21 cellular contexts compared by ENCODE assay signal in the genomic region with DNA sequence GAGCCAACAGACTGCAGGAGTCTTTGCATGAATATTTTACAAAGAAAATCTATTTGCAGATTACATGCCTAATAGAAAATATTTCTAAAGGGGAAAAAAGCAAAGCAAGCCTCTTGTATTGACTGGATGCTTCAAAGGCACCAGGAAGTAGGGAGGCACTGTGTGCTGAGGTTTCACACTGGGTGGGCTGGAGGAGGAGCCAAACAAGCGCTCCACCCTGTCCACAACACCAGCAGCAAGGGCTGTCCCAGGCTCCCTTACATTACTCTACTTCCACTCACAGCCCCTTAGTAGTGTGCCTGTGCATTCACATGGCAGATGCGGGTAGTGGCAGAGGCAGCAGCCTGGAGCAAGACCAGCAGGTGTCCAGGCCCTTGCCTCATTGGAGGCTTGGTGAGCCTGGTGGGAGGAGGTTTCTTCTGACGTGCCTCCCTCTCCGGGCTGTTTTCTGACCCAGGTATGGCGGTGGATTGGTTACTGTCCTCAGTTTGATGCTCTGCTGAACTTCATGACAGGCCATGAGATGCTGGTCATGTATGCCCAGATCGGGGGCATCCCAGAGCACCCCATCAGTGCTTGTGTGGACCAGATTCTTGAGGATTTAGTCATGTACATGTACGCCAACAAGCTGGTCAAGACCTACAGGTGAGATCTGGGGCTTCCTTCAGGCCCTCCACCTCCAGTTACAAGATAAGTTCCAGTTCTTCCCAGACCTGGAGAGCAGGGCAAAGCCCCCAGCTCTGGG. TPM values are rescaled to one million over a fixed set of nuclear protein-coding genes. Genes with fewer than 3 reads are reported as not detected.
DNase-seq lines count a peak whose midpoint lies in the region; ATAC-seq, FAIRE-seq and TF ChIP-seq lines count a peak whose summit lies in the region.
"Had no signal": no experiment of that assay in that cellular context is flagged by ENCODE, and none has a peak within 500 bp of the region (broad histone marks: within the 10 kb centered on the region; RNA-seq: fewer than 3 reads in every experiment).

No MANE protein-coding gene starts in this region.

- TF ChIP-seq RAD21 in HepG2 (CRISPR knock-in tag; IDR thresholded peaks at IDR 0.05), result no peak

- no peak overlapping the region for H2AFZ ChIP-seq in HepG2 (ENCODE audit: low read length)

- peak overlapping the region; percentile 12 to 50 (median 21) for H3K4me3 Mint-ChIP-seq in immature natural killer cell
- H3K4me3 Mint-ChIP-seq: activated CD4-positive, alpha-beta T cell treated with anti-CD3 and anti-CD28 coated beads, Interleukin-2, amount 10 ng/mL, durations not matched to agents 24 days and 14 days; T-helper 17 cell had no signal

- H3K9me3 Mint-ChIP-seq in immature natural killer cell, result no peaks in the 10 kb centered on the region
- H3K9me3 Mint-ChIP-seq: activated CD4-positive, alpha-beta T cell treated with anti-CD3 and anti-CD28 coated beads, Interleukin-2, amount 10 ng/mL, durations not matched to agents 24 days and 14 days; naive B cell had no signal

- peaks cover 0 to 3% (median 2%) of the 10 kb centered on the region in 3 donors for H3K27me3 Mint-ChIP-seq in immature natural killer cell (ENCODE audit: low read depth in 3 of 3)
- H3K27me3 Mint-ChIP-seq: T-helper 17 cell had no signal

- H3K9me3 ChIP-seq in HepG2 (ENCODE audit: low read length), result no peaks in the 10 kb centered on the region
- H3K9me3 ChIP-seq in right lobe of liver, result no peaks in the 10 kb centered on the region
- H3K9me3 ChIP-seq: heart left ventricle, Peyer's patch had no signal

- in situ Hi-C loops in HepG2 (cut with HindIII; ENCODE audit: extremely low pct_ligation_motif_present, low pct_unique_long_range_greater_than_20kb), result no loop called here

- H3K27ac ChIP-seq in HepG2 (ENCODE audit: extremely low read length, insufficient read depth, low read length), result no peak overlapping the region
- no peak overlapping the region for H3K27ac ChIP-seq in right lobe of liver
- H3K27ac ChIP-seq: C4-2B, epithelial cell of prostate, heart left ventricle, parathyroid adenoma, Peyer's patch, SK-N-MC had no signal

- H3K27me3 ChIP-seq in HepG2 (ENCODE audit: control insufficient read depth in 1 of 2, insufficient read depth in 2 of 2, low read length in 2 of 2) (peaks cover 10 to 26% of the 10 kb centered on the region in 2 experiments), right lobe of liver (no peaks in the 10 kb centered on the region)
- H3K27me3 ChIP-seq: dorsolateral prefrontal cortex, heart left ventricle, Peyer's patch had no signal

- TF ChIP-seq EP300 in HepG2 (IDR thresholded peaks at IDR 0.05; ENCODE audit: low read depth in 2 of 2, low read length in 2 of 2) (no peak), HepG2 (CRISPR knock-in tag; IDR thresholded peaks at IDR 0.05; ENCODE audit: borderline replicate concordance) (no peak)

- no peak for FAIRE-seq in HepG2 (lab: Jason Lieb, UNC)

- 58% methylated on average over 6 of the region's 7 CpGs for WGBS in HepG2 (ENCODE audit: low lambda C conversion rate)
- WGBS in right lobe of liver (ENCODE audit: insufficient coverage, low coverage, low lambda C conversion rate, missing lambda C conversion rate), result 0% methylated on average over 1 of the region's 7 CpGs

- BruUV-seq in HepG2 (replicated peaks; lab: Mats Ljungman, UMichigan), result no TSS peak

- no peak for TF ChIP-seq POLR2A in HepG2 (IDR thresholded peaks at IDR 0.05; ENCODE audit: insufficient read depth in 1 of 2, low read depth in 2 of 2, low read length in 2 of 2)
- no peak for TF ChIP-seq POLR2A in right lobe of liver (IDR thresholded peaks at IDR 0.05)
- TF ChIP-seq POLR2A in Raji (IDR thresholded peaks at IDR 0.05; ENCODE audit: insufficient read depth, low read depth, low read length), result peak; percentile 36; the same call in 1 of the 2 replicates

- POLR2A ChIA-PET in HepG2 (lab: Yijun Ruan, JAX), result no interaction called here

- no peaks in the 10 kb centered on the region for H3K36me3 Mint-ChIP-seq in immature natural killer cell
- H3K36me3 Mint-ChIP-seq: naive B cell had no signal

- H3K4me3 ChIP-seq in HepG2 (replicated peaks in 1 of 3; ENCODE audit: insufficient read depth in 1 of 3, low read depth in 2 of 3, low read length in 3 of 3), result no peak overlapping the region
- no peak overlapping the region for H3K4me3 ChIP-seq in right lobe of liver
- H3K4me3 ChIP-seq: dorsolateral prefrontal cortex, heart left ventricle, Peyer's patch, SK-N-MC had no signal

- H3K79me2 ChIP-seq in HepG2 (ENCODE audit: insufficient read depth, low read length), result no peaks in the 10 kb centered on the region
- H3K79me2 ChIP-seq: parathyroid adenoma had no signal

- DNase-seq in HepG2 (ENCODE audit: low spot score), result no peak
- no peak for DNase-seq in right lobe of liver
- DNase-seq in immature natural killer cell, result peak; percentile 38 to 51 (median 41)
- no peak for DNase-seq in activated CD4-positive, alpha-beta T cell treated with anti-CD3 and anti-CD28 coated beads for 48 hours
- no peak for DNase-seq in epidermal melanocyte (ENCODE audit: insufficient read length, low spot score)
- DNase-seq: NCI-H2081 treated with DMSO at 0.1 percent for 48 hours had no signal

- CTCF ChIA-PET in HepG2 (lab: Yijun Ruan, JAX; ENCODE audit: low intra/inter-chr PET ratio, low total read pairs), result interaction anchor here (1.2 to 1.8 kb wide), 2 partner anchors 79 to 82 kb away, joined by 4 to 18 read pairs; a partner anchor contains a TSS

- peaks cover 21 to 22% of the 10 kb centered on the region in 2 donors for H3K4me1 Mint-ChIP-seq in immature natural killer cell
- H3K4me1 Mint-ChIP-seq: T-helper 17 cell had no signal

- no peak overlapping the region for H3K4me2 ChIP-seq in HepG2 (ENCODE audit: low read depth, low read length)

- no peaks in the 10 kb centered on the region for H4K20me1 ChIP-seq in HepG2 (ENCODE audit: insufficient read depth, low read length)

- H3K9ac ChIP-seq in HepG2 (ENCODE audit: insufficient read depth, low read depth, low read length), result no peak overlapping the region
- H3K9ac ChIP-seq: parathyroid adenoma had no signal

- peaks cover 4% of the 10 kb centered on the region; the same call in 1 of the 2 replicates for H3K4me1 ChIP-seq in HepG2 (ENCODE audit: insufficient read depth, low read length)
- H3K4me1 ChIP-seq in right lobe of liver, result no peaks in the 10 kb centered on the region
- H3K4me1 ChIP-seq: parathyroid adenoma, Peyer's patch had no signal

- ATAC-seq in HepG2 (peak; percentile 19; the same call in 2 of the 3 replicates), right lobe of liver (no peak), GM18520 (IDR thresholded peaks at IDR 0.05; ENCODE audit: unreplicated experiment) (no peak)

- H3K36me3 ChIP-seq in HepG2 (replicated peaks in 1 of 2; ENCODE audit: control insufficient read depth in 1 of 2, insufficient read depth in 2 of 2, low read length in 2 of 2) (no peaks in the 10 kb centered on the region), right lobe of liver (no peaks in the 10 kb centered on the region)
- H3K36me3 ChIP-seq: heart left ventricle, Peyer's patch had no signal

- TF ChIP-seq CTCF in HepG2 (CRISPR knock-in tag; IDR thresholded peaks at IDR 0.05) (no peak), right lobe of liver (IDR thresholded peaks at IDR 0.05) (no peak)

- peak overlapping the region in 1 of 6 donors; percentile 57 for H3K27ac Mint-ChIP-seq in immature natural killer cell
- H3K27ac Mint-ChIP-seq: activated CD4-positive, alpha-beta T cell treated with anti-CD3 and anti-CD28 coated beads, Interleukin-2, amount 10 ng/mL, durations not matched to agents 24 days and 14 days; naive B cell; T-helper 17 cell had no signal

- intact Hi-C loops in HepG2 (cut with micrococcal nuclease; ENCODE audit: unreplicated experiment) (no loop called here), right lobe of liver (cut with DNase I) (no loop called here)

RNA-seq across cellular contexts. Expression of a gene that starts 7.0 kb away (rescaled TPM):
- total RNA-seq in HepG2 (2016; rRNA removed; fragmentation: Illumina TruSeq; extraction: Trizol) (13.7 and 22.8 TPM in 2 replicates), right lobe of liver (1 to 10 TPM; 1.3 to 2.7 (median 1.7) TPM)
- total RNA-seq in HepG2 (2016; cell fraction: cytosol; rRNA removed; fragmentation: Illumina TruSeq; extraction: Trizol; ENCODE audit: low read depth), result 3.9 and 4.1 TPM in 2 replicates
- total RNA-seq in HepG2 (2016; cell fraction: insoluble cytoplasmic fraction; rRNA removed; fragmentation: Illumina TruSeq; extraction: Trizol), result 12.7 and 23.2 TPM in 2 replicates
- 10.8 and 12.0 TPM in 2 replicates for total RNA-seq in HepG2 (2016; cell fraction: membrane; rRNA removed; fragmentation: Illumina TruSeq; extraction: Trizol)
- total RNA-seq in HepG2 (2016; cell fraction: nucleus; rRNA removed; fragmentation: Illumina TruSeq; extraction: Trizol), result 15.7 and 16.3 TPM in 2 replicates
- polyA plus RNA-seq in HepG2 (2011; rRNA removed) (5.0 and 6.4 TPM in 2 replicates), immature natural killer cell (10 to 100 TPM in 1 of 3 donors, 1 to 10 TPM in 2; 1.5 to 10.9 (median 4.5) TPM)
- polyA plus RNA-seq in HepG2 (2011; cell fraction: cytosol; rRNA removed), result 3.7 and 6.4 TPM in 2 replicates
- 11.8 and 19.6 TPM in 2 replicates for polyA plus RNA-seq in HepG2 (2011; cell fraction: nucleus; rRNA removed)
- 5.1 and 7.4 TPM in 2 replicates for polyA plus RNA-seq in HepG2 (2012)
- 1.5 and 1.6 TPM in 2 replicates for polyA plus RNA-seq in HepG2 (2016; cell fraction: cytosol; fragmentation: Illumina TruSeq; extraction: Trizol; ENCODE audit: low read depth)
- polyA plus RNA-seq in HepG2 (2016; cell fraction: insoluble cytoplasmic fraction; fragmentation: Illumina TruSeq; extraction: Trizol; ENCODE audit: low read depth), result 7.3 and 10.7 TPM in 2 replicates
- 4.0 and 4.9 TPM in 2 replicates for polyA plus RNA-seq in HepG2 (2016; cell fraction: membrane; fragmentation: Illumina TruSeq; extraction: Trizol; ENCODE audit: low read depth)
- 28.4 and 30.0 TPM in 2 replicates for polyA plus RNA-seq in HepG2 (2016; cell fraction: nucleus; fragmentation: Illumina TruSeq; extraction: Trizol; ENCODE audit: insufficient read depth, low read depth)
- 36.8 and 74.8 TPM in 2 replicates for polyA minus RNA-seq in HepG2 (2011; rRNA and poly(A)+ RNA removed; ENCODE audit: low replicate concordance)
- 10.9 and 18.1 TPM in 2 replicates for polyA minus RNA-seq in HepG2 (2011; cell fraction: cytosol; rRNA and poly(A)+ RNA removed)
- 13.1 and 14.7 TPM in 2 replicates for polyA minus RNA-seq in HepG2 (2011; cell fraction: nucleus; rRNA and poly(A)+ RNA removed)

RNA-seq across cellular contexts. Expression of a gene that starts 37.6 kb away (rescaled TPM):
- total RNA-seq in HepG2 (2016; rRNA removed; fragmentation: Illumina TruSeq; extraction: Trizol) (19.7 and 24.4 TPM in 2 replicates), right lobe of liver (1 to 10 TPM in 3 of 6 experiments, under 1 TPM in 3; 0.35 to 2.8 (median 0.87) TPM)
- 10.8 and 13.0 TPM in 2 replicates for total RNA-seq in HepG2 (2016; cell fraction: cytosol; rRNA removed; fragmentation: Illumina TruSeq; extraction: Trizol; ENCODE audit: low read depth)
- total RNA-seq in HepG2 (2016; cell fraction: insoluble cytoplasmic fraction; rRNA removed; fragmentation: Illumina TruSeq; extraction: Trizol), result 16.5 and 23.4 TPM in 2 replicates
- total RNA-seq in HepG2 (2016; cell fraction: membrane; rRNA removed; fragmentation: Illumina TruSeq; extraction: Trizol), result 18.0 and 21.4 TPM in 2 replicates
- total RNA-seq in HepG2 (2016; cell fraction: nucleus; rRNA removed; fragmentation: Illumina TruSeq; extraction: Trizol), result 17.3 and 20.2 TPM in 2 replicates
- polyA plus RNA-seq in HepG2 (2011; rRNA removed) (5.9 and 6.2 TPM in 2 replicates), immature natural killer cell (under 1 TPM in 2 of 3 donors, not detected in 1; 0.22 to 0.85 TPM)
- polyA plus RNA-seq in HepG2 (2011; cell fraction: cytosol; rRNA removed), result 3.2 and 8.6 TPM in 2 replicates
- 28.4 and 38.0 TPM in 2 replicates for polyA plus RNA-seq in HepG2 (2011; cell fraction: nucleus; rRNA removed)
- 3.0 and 4.0 TPM in 2 replicates for polyA plus RNA-seq in HepG2 (2012)
- polyA plus RNA-seq in HepG2 (2016; cell fraction: cytosol; fragmentation: Illumina TruSeq; extraction: Trizol; ENCODE audit: low read depth), result 11.9 and 12.7 TPM in 2 replicates
- polyA plus RNA-seq in HepG2 (2016; cell fraction: insoluble cytoplasmic fraction; fragmentation: Illumina TruSeq; extraction: Trizol; ENCODE audit: low read depth), result 19.2 and 19.4 TPM in 2 replicates
- 14.6 and 18.0 TPM in 2 replicates for polyA plus RNA-seq in HepG2 (2016; cell fraction: membrane; fragmentation: Illumina TruSeq; extraction: Trizol; ENCODE audit: low read depth)
- polyA plus RNA-seq in HepG2 (2016; cell fraction: nucleus; fragmentation: Illumina TruSeq; extraction: Trizol; ENCODE audit: insufficient read depth, low read depth), result 38.8 and 41.0 TPM in 2 replicates
- 5.2 and 12.3 TPM in 2 replicates for polyA minus RNA-seq in HepG2 (2011; rRNA and poly(A)+ RNA removed; ENCODE audit: low replicate concordance)
- 2.5 and 3.1 TPM in 2 replicates for polyA minus RNA-seq in HepG2 (2011; cell fraction: cytosol; rRNA and poly(A)+ RNA removed)
- polyA minus RNA-seq in HepG2 (2011; cell fraction: nucleus; rRNA and poly(A)+ RNA removed), result 6.3 and 10.6 TPM in 2 replicates

RNA-seq across cellular contexts. Expression of a gene that starts 48.8 kb away (rescaled TPM):
- total RNA-seq in HepG2 (2016; rRNA removed; fragmentation: Illumina TruSeq; extraction: Trizol) (0.20 and 0.35 TPM in 2 replicates), right lobe of liver (1 to 10 TPM in 4 of 6 experiments, under 1 TPM in 2; 0.39 to 2.1 (median 1.2) TPM)
- total RNA-seq in HepG2 (2016; cell fraction: cytosol; rRNA removed; fragmentation: Illumina TruSeq; extraction: Trizol; ENCODE audit: low read depth), result not detected in 2 replicates
- 0.15 and 0.30 TPM in 2 replicates for total RNA-seq in HepG2 (2016; cell fraction: insoluble cytoplasmic fraction; rRNA removed; fragmentation: Illumina TruSeq; extraction: Trizol)
- total RNA-seq in HepG2 (2016; cell fraction: membrane; rRNA removed; fragmentation: Illumina TruSeq; extraction: Trizol), result 0.25 TPM in 1 of 2 replicates, not detected in the other
- 0.19 and 0.28 TPM in 2 replicates for total RNA-seq in HepG2 (2016; cell fraction: nucleus; rRNA removed; fragmentation: Illumina TruSeq; extraction: Trizol)
- polyA plus RNA-seq in HepG2 (2011; rRNA removed) (0.09 and 0.29 TPM in 2 replicates), immature natural killer cell (not detected)
- polyA plus RNA-seq in HepG2 (2011; cell fraction: cytosol; rRNA removed), result 0.12 and 0.15 TPM in 2 replicates
- polyA plus RNA-seq in HepG2 (2011; cell fraction: nucleus; rRNA removed), result 0.66 and 0.79 TPM in 2 replicates
- polyA plus RNA-seq in HepG2 (2012), result 0.07 and 0.11 TPM in 2 replicates
- polyA plus RNA-seq in HepG2 (2016; cell fraction: cytosol; fragmentation: Illumina TruSeq; extraction: Trizol; ENCODE audit: low read depth), result 0.08 TPM in 1 of 2 replicates, not detected in the other
- polyA plus RNA-seq in HepG2 (2016; cell fraction: insoluble cytoplasmic fraction; fragmentation: Illumina TruSeq; extraction: Trizol; ENCODE audit: low read depth), result not detected in 2 replicates
- not detected in 2 replicates for polyA plus RNA-seq in HepG2 (2016; cell fraction: membrane; fragmentation: Illumina TruSeq; extraction: Trizol; ENCODE audit: low read depth)
- 0.23 TPM in 1 of 2 replicates, not detected in the other for polyA plus RNA-seq in HepG2 (2016; cell fraction: nucleus; fragmentation: Illumina TruSeq; extraction: Trizol; ENCODE audit: insufficient read depth, low read depth)
- polyA minus RNA-seq in HepG2 (2011; rRNA and poly(A)+ RNA removed; ENCODE audit: low replicate concordance), result 0.49 and 1.4 TPM in 2 replicates
- 0.59 and 0.62 TPM in 2 replicates for polyA minus RNA-seq in HepG2 (2011; cell fraction: cytosol; rRNA and poly(A)+ RNA removed)
- 0.39 and 0.62 TPM in 2 replicates for polyA minus RNA-seq in HepG2 (2011; cell fraction: nucleus; rRNA and poly(A)+ RNA removed)
- total RNA-seq: activated CD4-positive, alpha-beta T cell treated with anti-CD3 and anti-CD28 coated beads, Interleukin-2, amount 10 ng/mL, durations not matched to agents 24 days and 14 days; left colon; Peyer's patch; subcutaneous adipose tissue; T-helper 17 cell; ureter had no signal
- polyA plus RNA-seq: heart left ventricle had no signal

RNA-seq across cellular contexts. Expression of a gene that starts 52.6 kb away (rescaled TPM):
- total RNA-seq in HepG2 (2016; rRNA removed; fragmentation: Illumina TruSeq; extraction: Trizol) (13.7 and 17.6 TPM in 2 replicates), right lobe of liver (10 to 100 TPM; 14.9 to 22.7 (median 17.5) TPM)
- 1.3 and 1.4 TPM in 2 replicates for total RNA-seq in HepG2 (2016; cell fraction: cytosol; rRNA removed; fragmentation: Illumina TruSeq; extraction: Trizol; ENCODE audit: low read depth)
- 12.6 and 15.8 TPM in 2 replicates for total RNA-seq in HepG2 (2016; cell fraction: insoluble cytoplasmic fraction; rRNA removed; fragmentation: Illumina TruSeq; extraction: Trizol)
- total RNA-seq in HepG2 (2016; cell fraction: membrane; rRNA removed; fragmentation: Illumina TruSeq; extraction: Trizol), result 4.8 and 5.7 TPM in 2 replicates
- 12.6 and 14.4 TPM in 2 replicates for total RNA-seq in HepG2 (2016; cell fraction: nucleus; rRNA removed; fragmentation: Illumina TruSeq; extraction: Trizol)
- polyA plus RNA-seq in HepG2 (2011; rRNA removed) (7.7 and 8.4 TPM in 2 replicates), immature natural killer cell (1 to 10 TPM; 1.1 to 4.5 (median 2.4) TPM)
- polyA plus RNA-seq in HepG2 (2011; cell fraction: cytosol; rRNA removed), result 3.7 and 4.9 TPM in 2 replicates
- polyA plus RNA-seq in HepG2 (2011; cell fraction: nucleus; rRNA removed), result 29.9 and 35.0 TPM in 2 replicates
- 5.7 TPM in 2 replicates for polyA plus RNA-seq in HepG2 (2012)
- 1.0 and 1.2 TPM in 2 replicates for polyA plus RNA-seq in HepG2 (2016; cell fraction: cytosol; fragmentation: Illumina TruSeq; extraction: Trizol; ENCODE audit: low read depth)
- 8.4 and 11.8 TPM in 2 replicates for polyA plus RNA-seq in HepG2 (2016; cell fraction: insoluble cytoplasmic fraction; fragmentation: Illumina TruSeq; extraction: Trizol; ENCODE audit: low read depth)
- polyA plus RNA-seq in HepG2 (2016; cell fraction: membrane; fragmentation: Illumina TruSeq; extraction: Trizol; ENCODE audit: low read depth), result 2.4 and 3.2 TPM in 2 replicates
- 22.4 and 24.8 TPM in 2 replicates for polyA plus RNA-seq in HepG2 (2016; cell fraction: nucleus; fragmentation: Illumina TruSeq; extraction: Trizol; ENCODE audit: insufficient read depth, low read depth)
- polyA minus RNA-seq in HepG2 (2011; rRNA and poly(A)+ RNA removed; ENCODE audit: low replicate concordance), result 11.0 and 28.2 TPM in 2 replicates
- 9.1 and 10.4 TPM in 2 replicates for polyA minus RNA-seq in HepG2 (2011; cell fraction: cytosol; rRNA and poly(A)+ RNA removed)
- polyA minus RNA-seq in HepG2 (2011; cell fraction: nucleus; rRNA and poly(A)+ RNA removed), result 10.0 and 13.8 TPM in 2 replicates

Comparison
In these comparisons a context has a peak if more than half of its experiments do, and no peak if none do; other contexts are left out.
1. DNase-seq: peak in immature natural killer cell (3 of 3); none in HepG2 (single experiment), right lobe of liver (0 of 3), activated CD4-positive, alpha-beta T cell treated with anti-CD3 and anti-CD28 coated beads for 48 hours (single experiment) and epidermal melanocyte (single experiment).